ENCODE assay signal across 27 cellular contexts in the genomic region with DNA sequence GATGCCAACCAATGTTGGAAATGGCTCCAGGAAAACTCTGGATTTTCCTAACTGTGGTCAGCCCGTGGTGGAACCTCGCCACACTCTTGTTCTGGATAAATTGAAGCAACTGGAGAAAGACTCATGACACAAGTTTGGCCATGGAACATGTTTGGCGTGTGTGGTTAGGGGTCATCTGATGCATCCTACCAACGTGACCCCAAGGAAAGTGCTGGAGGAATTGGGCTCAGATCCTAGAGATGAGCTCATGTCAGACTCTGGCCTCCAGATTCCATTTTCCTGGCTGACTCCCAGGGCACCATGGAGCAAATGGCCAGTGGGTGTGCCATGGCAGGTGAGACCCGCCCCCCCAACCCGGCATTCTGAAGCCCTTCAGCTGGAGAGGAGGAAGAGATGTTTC. TPM values are rescaled to one million over a fixed set of nuclear protein-coding genes. Genes with fewer than 3 reads are reported as not detected.
"Had no signal": no experiment of that assay in that cellular context is flagged by ENCODE, and none has a peak within 500 bp of the region (broad histone marks: within the 10 kb centered on the region; RNA-seq: fewer than 3 reads in every experiment).

No MANE protein-coding gene starts in this region.

- DNase-seq: effector CD4-positive, alpha-beta T cell; endodermal cell; erythroblast; gastrocnemius medialis; heart right ventricle; hypothalamus; kidney glomerular epithelial cell; mammary epithelial cell; naive thymus-derived CD8-positive, alpha-beta T cell; psoas muscle; stimulated activated CD4-positive, alpha-beta T cell treated with anti-CD3 and anti-CD28 coated beads, Interleukin-2, amount 100 ng/mL, for 24 hours; stimulated activated naive CD4-positive, alpha-beta T cell treated with Interleukin-2 at 50 U/mL for 16 hours; trophoblast cell had no signal

- H3K4me3 ChIP-seq: coronary artery, gastrocnemius medialis, heart right ventricle, psoas muscle, skin epidermis had no signal

- H3K9me3 ChIP-seq: gastrocnemius medialis, heart right ventricle, neutrophil, psoas muscle had no signal

- H3K27me3 ChIP-seq: gastrocnemius medialis, neutrophil had no signal

- H3K36me3 ChIP-seq: gastrocnemius medialis, heart right ventricle, neutrophil had no signal

- H3K27ac ChIP-seq: coronary artery, gastrocnemius medialis, heart right ventricle, neutrophil, psoas muscle, skin epidermis had no signal

- H3K4me1 ChIP-seq: gastrocnemius medialis, heart right ventricle, psoas muscle had no signal

- ATAC-seq: gastrocnemius medialis; heart right ventricle; naive thymus-derived CD8-positive, alpha-beta T cell; sciatic nerve had no signal

RNA-seq across cellular contexts. Expression of a gene that starts 58.5 kb away (rescaled TPM):
- total RNA-seq: dermis microvascular lymphatic vessel endothelial cell; endothelial cell of umbilical vein; fibroblast of lung; fibroblast of villous mesenchyme; gastrocnemius medialis; heart right ventricle; lower leg skin; mammary epithelial cell; mesenteric fat pad; mononuclear cell; naive thymus-derived CD8-positive, alpha-beta T cell; osteoblast; psoas muscle; sciatic nerve; urinary bladder had no signal
- polyA plus RNA-seq: endothelial cell of umbilical vein; fibroblast of lung; heart right ventricle; mammary epithelial cell; naive thymus-derived CD8-positive, alpha-beta T cell; neural cell; psoas muscle; urinary bladder had no signal
